Comparison of ENCODE assay signal across 5 cellular contexts in the genomic region with DNA sequence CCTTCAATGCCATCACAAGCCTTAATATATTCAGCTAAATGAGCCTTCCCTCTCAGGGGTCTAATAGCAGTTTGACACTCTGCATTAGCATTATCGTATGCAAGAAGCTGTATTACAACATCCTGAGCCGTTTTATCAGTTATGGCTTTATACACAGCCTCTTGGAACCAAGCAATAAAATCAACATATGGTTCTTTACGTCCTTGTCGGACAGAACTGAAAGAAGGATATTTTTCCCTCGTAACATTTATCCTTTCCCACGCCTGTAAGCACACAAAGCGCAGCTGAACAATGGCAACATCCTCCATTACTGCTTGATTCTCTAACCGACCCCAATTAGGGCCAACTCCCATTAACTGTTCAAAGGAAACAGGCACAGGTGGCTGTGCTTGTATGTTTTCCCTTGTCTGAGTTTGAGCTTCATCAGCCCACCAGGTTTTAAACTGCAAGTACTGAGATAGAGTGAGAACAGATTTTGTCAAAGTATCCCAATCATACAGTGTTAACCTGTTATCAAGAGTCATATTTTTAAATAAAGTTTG. TPM values are rescaled to one million over a fixed set of nuclear protein-coding genes. Genes with fewer than 3 reads are reported as not detected.
"Had no signal": no experiment of that assay in that cellular context is flagged by ENCODE, and none has a peak within 500 bp of the region (broad histone marks: within the 10 kb centered on the region; RNA-seq: fewer than 3 reads in every experiment).

No MANE protein-coding gene starts in this region.

RNA-seq across cellular contexts. Expression of a gene that starts 12.5 kb away (rescaled TPM):
- total RNA-seq: activated CD8-positive, alpha-beta memory T cell treated with anti-CD3 and anti-CD28 coated beads for 36 hours; activated T-helper 2 cell treated with anti-CD3 and anti-CD28 coated beads, Interferon-gamma antibody, Interleukin-2, Interleukin-4, amounts not matched to agents 10 μg/mL and 5 μg/mL and 100 μg/mL, durations not matched to agents 14 hours and 24 hours and 36 hours; ascending aorta; ureter had no signal
- polyA plus RNA-seq: naive thymus-derived CD4-positive, alpha-beta T cell had no signal
